In the genomic region with DNA sequence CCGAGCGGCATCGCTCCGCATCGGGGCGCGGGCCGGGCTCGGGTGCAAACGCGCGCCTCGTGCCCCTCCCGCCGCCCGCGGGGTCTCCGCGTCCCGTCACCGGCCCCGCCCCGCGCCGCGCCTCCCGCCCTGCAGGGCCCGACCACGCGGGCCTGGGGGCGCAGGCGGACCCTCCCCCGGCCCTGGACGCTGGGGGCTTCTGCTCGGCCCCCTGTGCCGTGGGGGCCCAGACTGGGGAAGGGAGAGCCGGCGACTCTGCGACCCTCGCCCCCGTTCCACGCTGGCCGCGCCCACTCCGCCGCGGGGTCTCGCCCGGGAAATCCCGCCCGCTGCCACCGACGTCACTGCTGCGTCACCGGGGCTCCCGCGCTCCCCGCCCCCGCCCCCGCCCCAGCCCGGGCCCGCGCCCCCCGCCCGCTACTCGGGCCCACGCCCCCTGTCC, we compare ENCODE assay signal across 8 cellular contexts.
DNase-seq lines count a peak whose midpoint lies in the region; ATAC-seq lines count a peak whose summit lies in the region.

A gene (minus strand): TSS at position 63 of the 442 bp plus-strand sequence. CDS start 65,946 bp downstream, outside the sequence.

- peak within 1 kb of the TSS; percentile 70; the same call in 1 of the 2 replicates for H3K9ac ChIP-seq in iPS-20b (ENCODE audit: low read depth, low read length)

- no peaks in the 10 kb centered on the region for H3K9me3 ChIP-seq in iPS-20b (ENCODE audit: insufficient read depth, low read depth, low read length)

- DNase-seq in stimulated activated CD4-positive, alpha-beta T cell treated with anti-CD3 and anti-CD28 coated beads, Interleukin-15, amount 100 ng/mL, for 24 hours = peak; percentile 46
- no peak for DNase-seq in stimulated activated CD4-positive, alpha-beta T cell treated with anti-CD3 and anti-CD28 coated beads, Interleukin-1b, Interleukin-23, amount 100 ng/mL, for 48 hours
- DNase-seq in NCI-H1436 (lab: John Stamatoyannopoulos, UW) = peak; percentile 80
- peak; percentile 29 for DNase-seq in activated naive CD4-positive, alpha-beta T cell treated with anti-CD3 and anti-CD28 coated beads, Interleukin-2, amount 50 U/mL, for 16 hours
- DNase-seq in stimulated activated naive CD8-positive, alpha-beta T cell treated with anti-CD3 and anti-CD28 coated beads, Interleukin-15, Interleukin-2, amounts not matched to agents 100 U/mL and 50 U/mL, for 24 hours = peak; percentile 50
- DNase-seq in 8988T = no peak

- H3K27me3 ChIP-seq in iPS-20b (ENCODE audit: insufficient read depth, low read length) = peaks cover 48% of the 10 kb centered on the region

- H3K4me1 ChIP-seq in iPS-20b (ENCODE audit: insufficient read depth, low read length) = peaks cover 10% of the 10 kb centered on the region; the same call in 1 of the 2 replicates

- ATAC-seq in stimulated activated naive CD8-positive, alpha-beta T cell treated with anti-CD3 and anti-CD28 coated beads, Interleukin-15, Interleukin-2, amounts not matched to agents 100 U/mL and 50 U/mL, for 24 hours = peak; percentile 21
- ATAC-seq in HG03095 (IDR thresholded peaks at IDR 0.05; ENCODE audit: unreplicated experiment) = no peak

- no peaks in the 10 kb centered on the region for H3K36me3 ChIP-seq in iPS-20b (ENCODE audit: insufficient read depth, low read depth, low read length)

- H3K4me3 ChIP-seq in iPS-20b (ENCODE audit: low read length) = peak within 1 kb of the TSS; percentile 71

- H3K27ac ChIP-seq in iPS-20b (ENCODE audit: low read length) = no peak within 1 kb of the TSS

Comparison
In these comparisons a context has a peak if more than half of its experiments do, and no peak if none do; other contexts are left out.
1. DNase-seq: peak in stimulated activated CD4-positive, alpha-beta T cell treated with anti-CD3 and anti-CD28 coated beads, Interleukin-15, amount 100 ng/mL, for 24 hours (single experiment), NCI-H1436 (single experiment), activated naive CD4-positive, alpha-beta T cell treated with anti-CD3 and anti-CD28 coated beads, Interleukin-2, amount 50 U/mL, for 16 hours (single experiment) and stimulated activated naive CD8-positive, alpha-beta T cell treated with anti-CD3 and anti-CD28 coated beads, Interleukin-15, Interleukin-2, amounts not matched to agents 100 U/mL and 50 U/mL, for 24 hours (single experiment); none in stimulated activated CD4-positive, alpha-beta T cell treated with anti-CD3 and anti-CD28 coated beads, Interleukin-1b, Interleukin-23, amount 100 ng/mL, for 48 hours (single experiment) and 8988T (single experiment).